Comparison of ENCODE assay signal across 8 cellular contexts in genomic region chr1:244450597-244451538, GRCh38. TPM values are rescaled to one million over a fixed set of nuclear protein-coding genes. Genes with fewer than 3 reads are reported as not detected.
DNase-seq lines count a peak whose midpoint lies in the region; ATAC-seq, FAIRE-seq and TF ChIP-seq lines count a peak whose summit lies in the region.

No MANE protein-coding gene starts in this region.

- TF ChIP-seq POLR2A in A549 (IDR thresholded peaks at IDR 0.05; ENCODE audit: low read length) (peak; percentile 55), GM18505 (IDR thresholded peaks at IDR 0.05; ENCODE audit: borderline replicate concordance, extremely low read depth, insufficient read depth, insufficient read length) (no peak)

- H3K9me3 ChIP-seq in A549 (no peaks in the 10 kb centered on the region), OCI-LY3 (ENCODE audit: insufficient read depth, low read length) (no peaks in the 10 kb centered on the region), fibroblast of lung (ENCODE audit: control insufficient read depth, insufficient read depth, low read depth, low read length) (no peaks in the 10 kb centered on the region)

- TF ChIP-seq RAD21 in A549 (conservative IDR thresholded peaks at IDR 0.05 in 1 of 2, IDR thresholded peaks at IDR 0.05 in 1 of 2): no peak

- 1% methylated on average over 38 of the region's 41 CpGs for WGBS in A549 (ENCODE audit: missing lambda C conversion rate)

- peaks cover 54% of the 10 kb centered on the region for H3K4me1 Mint-ChIP-seq in activated T-helper 1 cell treated with anti-CD3 and anti-CD28 coated beads, Interleukin-12 subunit alpha, Interleukin-12 subunit beta, Interleukin-2, Interleukin-4 antibody, amounts not matched to agents 30 ng/mL and 10 ng/mL and 1 ng/mL, durations not matched to agents 14 hours and 24 hours and 36 hours (ENCODE audit: low read depth)
- H3K4me1 Mint-ChIP-seq in naive thymus-derived CD8-positive, alpha-beta T cell: peaks cover 27 to 52% (median 50%) of the 10 kb centered on the region in 4 donors

- intact Hi-C loops in activated T-helper 1 cell treated with anti-CD3 and anti-CD28 coated beads, Interleukin-12 subunit alpha, Interleukin-12 subunit beta, Interleukin-2, Interleukin-4 antibody, amounts not matched to agents 30 ng/mL and 10 ng/mL and 1 ng/mL, durations not matched to agents 14 hours and 24 hours and 36 hours (cut with micrococcal nuclease): loop anchor here (1.0 to 5.0 kb wide), 6 partner anchors 16 to 1349 kb away; no protein-coding TSS in a partner anchor

- no peak overlapping the region for H2AFZ ChIP-seq in OCI-LY3 (ENCODE audit: low read depth, low read length)
- peak overlapping the region; percentile 74 for H2AFZ ChIP-seq in fibroblast of lung (ENCODE audit: low read length)

- no peak for TF ChIP-seq EP300 in A549 (IDR thresholded peaks at IDR 0.05)

- ATAC-seq in A549 (peak; percentile 48 to 49), GM18505 (IDR thresholded peaks at IDR 0.05; ENCODE audit: unreplicated experiment) (peak; percentile 5), HG03103 (IDR thresholded peaks at IDR 0.05; ENCODE audit: low read depth, unreplicated experiment) (peak; percentile 4)
- peak; percentile 15 to 38 for ATAC-seq in naive thymus-derived CD8-positive, alpha-beta T cell

- H3K4me2 ChIP-seq in A549 (peak overlapping the region; percentile 84), OCI-LY3 (ENCODE audit: low read length) (peak overlapping the region; percentile 86), fibroblast of lung (ENCODE audit: extremely low read depth, insufficient read depth, low read length) (peak overlapping the region; percentile 98)

- peak overlapping the region; percentile 94 for H3K4me3 ChIP-seq in A549
- H3K4me3 ChIP-seq in OCI-LY3 (ENCODE audit: low read length): peak overlapping the region; percentile 85
- H3K4me3 ChIP-seq in fibroblast of lung (replicated peaks in 1 of 4; ENCODE audit: control extremely low read depth in 1 of 4, insufficient read depth in 1 of 4, low read depth in 3 of 4, low read length in 4 of 4): peak overlapping the region; percentile 89 to 100 (median 98)

- H3K9me3 Mint-ChIP-seq in activated T-helper 1 cell treated with anti-CD3 and anti-CD28 coated beads, Interleukin-12 subunit alpha, Interleukin-12 subunit beta, Interleukin-2, Interleukin-4 antibody, amounts not matched to agents 30 ng/mL and 10 ng/mL and 1 ng/mL, durations not matched to agents 14 hours and 24 hours and 36 hours: peaks cover 9% of the 10 kb centered on the region
- H3K9me3 Mint-ChIP-seq in naive thymus-derived CD8-positive, alpha-beta T cell: peaks cover 0 to 10% (median 0%) of the 10 kb centered on the region in 9 donors

- H3K36me3 Mint-ChIP-seq in activated T-helper 1 cell treated with anti-CD3 and anti-CD28 coated beads, Interleukin-12 subunit alpha, Interleukin-12 subunit beta, Interleukin-2, Interleukin-4 antibody, amounts not matched to agents 30 ng/mL and 10 ng/mL and 1 ng/mL, durations not matched to agents 14 hours and 24 hours and 36 hours (ENCODE audit: low read depth): peaks cover 37% of the 10 kb centered on the region
- peaks cover 0 to 13% (median 0%) of the 10 kb centered on the region in 3 donors for H3K36me3 Mint-ChIP-seq in naive thymus-derived CD8-positive, alpha-beta T cell

- peak overlapping the region; percentile 96 for H3K27ac Mint-ChIP-seq in activated T-helper 1 cell treated with anti-CD3 and anti-CD28 coated beads, Interleukin-12 subunit alpha, Interleukin-12 subunit beta, Interleukin-2, Interleukin-4 antibody, amounts not matched to agents 30 ng/mL and 10 ng/mL and 1 ng/mL, durations not matched to agents 14 hours and 24 hours and 36 hours
- H3K27ac Mint-ChIP-seq in naive thymus-derived CD8-positive, alpha-beta T cell: peak overlapping the region; percentile 93 to 99 (median 98)

- H3K27ac ChIP-seq in A549: peak overlapping the region; percentile 97 to 99
- H3K27ac ChIP-seq in OCI-LY3 (ENCODE audit: low read length): peak overlapping the region; percentile 78
- H3K27ac ChIP-seq in fibroblast of lung (ENCODE audit: insufficient read depth, low read length): peak overlapping the region; percentile 95
- H3K27ac ChIP-seq in substantia nigra (ENCODE audit: low read depth, low read length, poor library complexity, severe bottlenecking): peak overlapping the region; percentile 96

- H3K9ac ChIP-seq in OCI-LY3 (ENCODE audit: low read length): peak overlapping the region; percentile 93
- H3K9ac ChIP-seq in fibroblast of lung (ENCODE audit: insufficient read depth, low read length): peak overlapping the region; percentile 96

- TF ChIP-seq CTCF in A549 (IDR thresholded peaks at IDR 0.05) (no peak), OCI-LY3 (IDR thresholded peaks at IDR 0.05; ENCODE audit: low read depth, low read length) (no peak), fibroblast of lung (conservative IDR thresholded peaks at IDR 0.05 in 1 of 2, IDR thresholded peaks at IDR 0.05 in 1 of 2; ENCODE audit: low read depth in 1 of 2, low read length in 2 of 2) (no peak)

- H3K27me3 ChIP-seq in OCI-LY3 (ENCODE audit: low read depth, low read length) (no peaks in the 10 kb centered on the region), fibroblast of lung (ENCODE audit: control insufficient read depth, insufficient read depth, low read length) (no peaks in the 10 kb centered on the region)

- peak; percentile 34 to 40 for DNase-seq in A549 (ENCODE audit: low read depth in 1 of 2, low spot score in 1 of 2)
- peak; percentile 56 for DNase-seq in activated T-helper 1 cell treated with anti-CD3 and anti-CD28 coated beads, Interleukin-12 subunit alpha, Interleukin-12 subunit beta, Interleukin-2, Interleukin-4 antibody, amounts not matched to agents 30 ng/mL and 10 ng/mL and 1 ng/mL, durations not matched to agents 14 hours and 24 hours and 36 hours (ENCODE audit: low spot score)
- DNase-seq in fibroblast of lung (ENCODE audit: low read depth in 2 of 2): peak; percentile 77 to 81
- peak; percentile 48 to 80 (median 63) for DNase-seq in naive thymus-derived CD8-positive, alpha-beta T cell
- peak in 26 of 49 donors; percentile 18 to 66 (median 43) for DNase-seq in substantia nigra (lab: John Stamatoyannopoulos, UW)

- H3K4me1 ChIP-seq in A549 (peaks cover 49% of the 10 kb centered on the region), OCI-LY3 (ENCODE audit: low read length) (peaks cover 22% of the 10 kb centered on the region), fibroblast of lung (ENCODE audit: control insufficient read depth, extremely low read depth, insufficient read depth, low read length) (peaks cover 11% of the 10 kb centered on the region)

- CTCF ChIA-PET in A549 (lab: Yijun Ruan, JAX): no interaction called here

- peak overlapping the region; percentile 95 for H3K4me3 Mint-ChIP-seq in activated T-helper 1 cell treated with anti-CD3 and anti-CD28 coated beads, Interleukin-12 subunit alpha, Interleukin-12 subunit beta, Interleukin-2, Interleukin-4 antibody, amounts not matched to agents 30 ng/mL and 10 ng/mL and 1 ng/mL, durations not matched to agents 14 hours and 24 hours and 36 hours
- peak overlapping the region; percentile 81 to 99 (median 92) for H3K4me3 Mint-ChIP-seq in naive thymus-derived CD8-positive, alpha-beta T cell

- H3K79me2 ChIP-seq in OCI-LY3 (ENCODE audit: low read length) (peaks cover 58% of the 10 kb centered on the region), fibroblast of lung (ENCODE audit: control insufficient read depth, insufficient read depth, low read length) (peaks cover 56% of the 10 kb centered on the region)

- peaks cover 22% of the 10 kb centered on the region for H4K20me1 ChIP-seq in OCI-LY3 (ENCODE audit: insufficient read depth, low read length)
- H4K20me1 ChIP-seq in fibroblast of lung (ENCODE audit: control insufficient read depth, extremely low read depth, insufficient read depth, low read length): no peaks in the 10 kb centered on the region

- FAIRE-seq in A549 (lab: Jason Lieb, UNC): peak; percentile 7

- no peaks in the 10 kb centered on the region for H3K27me3 Mint-ChIP-seq in activated T-helper 1 cell treated with anti-CD3 and anti-CD28 coated beads, Interleukin-12 subunit alpha, Interleukin-12 subunit beta, Interleukin-2, Interleukin-4 antibody, amounts not matched to agents 30 ng/mL and 10 ng/mL and 1 ng/mL, durations not matched to agents 14 hours and 24 hours and 36 hours (ENCODE audit: insufficient read depth)
- H3K27me3 Mint-ChIP-seq in naive thymus-derived CD8-positive, alpha-beta T cell: no peaks in the 10 kb centered on the region

- peaks cover 26% of the 10 kb centered on the region for H3K36me3 ChIP-seq in OCI-LY3 (replicated peaks; ENCODE audit: low read depth, low read length)
- H3K36me3 ChIP-seq in fibroblast of lung (ENCODE audit: control insufficient read depth, insufficient read depth, low read length): no peaks in the 10 kb centered on the region

- POLR2A ChIA-PET in A549 (lab: Yijun Ruan, JAX): interaction anchor here (0.7 to 1.0 kb wide), 2 partner anchors 11 to 148 kb away, joined by 3 to 7 read pairs; partner anchors contain the start of gene CATSPERE
- POLR2A ChIA-PET in naive thymus-derived CD8-positive, alpha-beta T cell (lab: Charles Lee): interaction anchor here (1.0 to 2.7 kb wide), 9 partner anchors 9 to 1196 kb away, joined by 3 to 29 read pairs (median 6); partner anchors contain the start of genes CATSPERE, CEP170, COX20 and DESI2

RNA-seq across cellular contexts. Expression of gene ADSS2, which starts 0.8 kb away (rescaled TPM):
- 43.9 and 74.3 TPM in 2 replicates for polyA plus RNA-seq in A549 (2011; rRNA removed)
- polyA plus RNA-seq in A549 (2012; cell fraction: cytosol; rRNA removed): 21.9 and 22.1 TPM in 2 replicates
- polyA plus RNA-seq in A549 (2012; cell fraction: nucleus; rRNA removed): 11.3 and 12.2 TPM in 2 replicates
- polyA plus RNA-seq in A549 (2017; fragmentation: RNase III; extraction: RNeasy Plus Mini Kit Qiagen cat#74134 plus additional on column Dnase treatment): 42.4 to 46.1 TPM (median 45.2 TPM) in 3 replicates
- 10.6 and 11.0 TPM in 2 replicates for polyA minus RNA-seq in A549 (2011; rRNA and poly(A)+ RNA removed)
- 74.5 and 78.1 TPM in 2 replicates for total RNA-seq in activated T-helper 1 cell treated with anti-CD3 and anti-CD28 coated beads, Interleukin-12 subunit alpha, Interleukin-12 subunit beta, Interleukin-2, Interleukin-4 antibody, amounts not matched to agents 30 ng/mL and 10 ng/mL and 1 ng/mL, durations not matched to agents 14 hours and 24 hours and 36 hours
- total RNA-seq in fibroblast of lung: 50.1 and 62.1 TPM in 2 replicates
- polyA plus RNA-seq in fibroblast of lung: 54.0 and 55.9 TPM in 2 replicates
- 35.0 and 36.9 TPM in 2 replicates for polyA plus RNA-seq in fibroblast of lung (2012)
- 0.85 and 2.8 TPM in 2 replicates for polyA minus RNA-seq in fibroblast of lung (ENCODE audit: low replicate concordance)
- 10 to 100 TPM; 59.3 to 62.0 TPM for total RNA-seq in naive thymus-derived CD8-positive, alpha-beta T cell
- polyA plus RNA-seq in naive thymus-derived CD8-positive, alpha-beta T cell: 10 to 100 TPM; 24.6 to 28.0 (median 27.5) TPM

RNA-seq across cellular contexts. Expression of gene CATSPERE, which starts 10.2 kb away (rescaled TPM):
- 0.43 and 0.63 TPM in 2 replicates for polyA plus RNA-seq in A549 (2011; rRNA removed)
- 0.03 and 0.04 TPM in 2 replicates for polyA plus RNA-seq in A549 (2012; cell fraction: cytosol; rRNA removed)
- polyA plus RNA-seq in A549 (2012; cell fraction: nucleus; rRNA removed): 0.07 and 0.12 TPM in 2 replicates
- 0.22 to 0.33 TPM (median 0.25 TPM) in 3 replicates for polyA plus RNA-seq in A549 (2017; fragmentation: RNase III; extraction: RNeasy Plus Mini Kit Qiagen cat#74134 plus additional on column Dnase treatment)
- 0.49 and 1.2 TPM in 2 replicates for polyA minus RNA-seq in A549 (2011; rRNA and poly(A)+ RNA removed)
- 0.08 and 0.17 TPM in 2 replicates for total RNA-seq in activated T-helper 1 cell treated with anti-CD3 and anti-CD28 coated beads, Interleukin-12 subunit alpha, Interleukin-12 subunit beta, Interleukin-2, Interleukin-4 antibody, amounts not matched to agents 30 ng/mL and 10 ng/mL and 1 ng/mL, durations not matched to agents 14 hours and 24 hours and 36 hours
- total RNA-seq in fibroblast of lung: 0.77 and 0.99 TPM in 2 replicates
- polyA plus RNA-seq in fibroblast of lung: 0.08 and 0.59 TPM in 2 replicates
- polyA plus RNA-seq in fibroblast of lung (2012): 0.05 TPM in 1 of 2 replicates, not detected in the other
- not detected in 2 replicates for polyA minus RNA-seq in fibroblast of lung (ENCODE audit: low replicate concordance)
- total RNA-seq in naive thymus-derived CD8-positive, alpha-beta T cell: 1 to 10 TPM; 2.4 to 2.7 TPM
- 1 to 10 TPM in 1 of 3 donors, under 1 TPM in 2; 0.22 to 1.2 (median 0.61) TPM for polyA plus RNA-seq in naive thymus-derived CD8-positive, alpha-beta T cell

Comparison
In these comparisons a context has a peak if more than half of its experiments do, and no peak if none do; other contexts are left out.
1. Peak in every context shown above with its lines: DNase-seq, ATAC-seq, H3K4me3 ChIP-seq and H3K27ac ChIP-seq.